8 cellular contexts compared by ENCODE assay signal in the genomic region with DNA sequence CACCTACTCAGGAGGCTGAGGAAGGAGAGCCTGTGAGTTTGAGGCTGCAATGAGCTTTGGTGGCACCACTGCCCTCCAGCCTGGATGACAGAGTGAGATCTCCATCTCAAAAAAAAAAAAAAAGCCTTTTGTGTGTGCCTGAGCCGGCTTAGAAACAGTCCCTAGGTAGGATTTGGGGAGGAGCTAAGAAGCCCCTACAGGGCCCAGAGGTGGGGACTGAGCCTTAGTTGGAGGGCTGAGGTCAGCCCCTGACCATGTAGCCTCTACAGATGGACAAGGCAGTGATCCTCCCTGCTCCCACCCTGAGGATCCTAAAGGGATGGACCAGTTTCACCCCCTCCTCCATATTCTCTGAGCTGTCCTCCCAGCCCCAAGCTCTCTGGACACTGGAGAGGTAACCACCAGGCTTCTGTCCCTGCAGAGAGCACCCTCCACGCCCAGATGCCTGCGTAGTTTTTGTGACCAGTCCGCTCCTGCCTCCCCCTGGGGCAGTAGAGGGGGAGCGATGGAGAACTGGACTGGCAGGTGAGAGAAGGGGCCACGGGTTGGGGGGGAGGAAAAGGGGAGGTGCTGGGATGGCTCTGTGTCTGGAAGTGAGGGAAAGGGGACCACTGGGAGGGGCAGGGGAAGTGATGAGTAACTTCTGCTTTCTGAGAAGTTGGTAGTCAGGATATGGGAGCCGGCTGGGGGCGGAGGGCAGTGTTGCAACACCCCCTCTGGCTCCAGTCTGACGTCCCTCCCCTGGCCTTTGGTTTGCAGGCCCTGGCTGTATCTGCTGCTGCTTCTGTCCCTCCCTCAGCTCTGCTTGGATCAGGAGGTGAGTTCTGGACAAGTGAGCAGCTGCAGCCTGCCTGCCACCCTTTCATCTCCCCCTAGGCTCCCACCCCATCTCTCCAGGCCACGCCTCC. TPM values are rescaled to one million over a fixed set of nuclear protein-coding genes. Genes with fewer than 3 reads are reported as not detected.
A peak's percentile ranks its signal among the peaks of the same experiment; 100 is the strongest.
DNase-seq lines count a peak whose midpoint lies in the region; ATAC-seq, FAIRE-seq and TF ChIP-seq lines count a peak whose summit lies in the region.

No MANE protein-coding gene starts in this region.

- no peaks in the 10 kb centered on the region for H3K36me3 Mint-ChIP-seq in activated naive CD8-positive, alpha-beta T cell treated with anti-CD3 and anti-CD28 coated beads, Interleukin-2, amount 50 U/mL, for 24 hours (ENCODE audit: low read depth)
- H3K36me3 Mint-ChIP-seq in activated naive CD8-positive, alpha-beta T cell treated with anti-CD3 and anti-CD28 coated beads for 36 hours: no peaks in the 10 kb centered on the region
- no peaks in the 10 kb centered on the region for H3K36me3 Mint-ChIP-seq in astrocyte (ENCODE audit: low read depth, unreplicated experiment)

- H3K4me1 ChIP-seq in astrocyte (ENCODE audit: insufficient read depth, low read length): peaks cover 14% of the 10 kb centered on the region
- peaks cover 29% of the 10 kb centered on the region for H3K4me1 ChIP-seq in hepatocyte (ENCODE audit: insufficient read depth)
- peaks cover 5% of the 10 kb centered on the region for H3K4me1 ChIP-seq in effector memory CD4-positive, alpha-beta T cell (ENCODE audit: control insufficient read depth, insufficient read depth, low read length, poor library complexity, severe bottlenecking)

- H4K20me1 ChIP-seq in astrocyte (ENCODE audit: insufficient read depth, low read length) (peaks cover 6% of the 10 kb centered on the region), hepatocyte (ENCODE audit: insufficient read depth, poor library complexity, severe bottlenecking) (no peaks in the 10 kb centered on the region)

- peak overlapping the region; percentile 50 for H3K9ac ChIP-seq in astrocyte (ENCODE audit: low read length)

- no peak overlapping the region for H3K4me3 Mint-ChIP-seq in activated naive CD8-positive, alpha-beta T cell treated with anti-CD3 and anti-CD28 coated beads, Interleukin-2, amount 50 U/mL, for 24 hours
- no peak overlapping the region for H3K4me3 Mint-ChIP-seq in activated naive CD8-positive, alpha-beta T cell treated with anti-CD3 and anti-CD28 coated beads for 36 hours
- no peak overlapping the region for H3K4me3 Mint-ChIP-seq in astrocyte (ENCODE audit: unreplicated experiment)

- no peak overlapping the region for H3K27ac Mint-ChIP-seq in activated naive CD8-positive, alpha-beta T cell treated with anti-CD3 and anti-CD28 coated beads, Interleukin-2, amount 50 U/mL, for 24 hours
- no peak overlapping the region for H3K27ac Mint-ChIP-seq in activated naive CD8-positive, alpha-beta T cell treated with anti-CD3 and anti-CD28 coated beads for 36 hours
- H3K27ac Mint-ChIP-seq in astrocyte (ENCODE audit: unreplicated experiment): peak overlapping the region; percentile 62

- H3K27me3 ChIP-seq in astrocyte (ENCODE audit: insufficient read depth, low read length) (no peaks in the 10 kb centered on the region), hepatocyte (no peaks in the 10 kb centered on the region)
- H3K27me3 ChIP-seq in effector memory CD4-positive, alpha-beta T cell (replicated peaks; ENCODE audit: control insufficient read depth, insufficient read depth, low read length, poor library complexity, severe bottlenecking): peaks cover 4% of the 10 kb centered on the region

- no peaks in the 10 kb centered on the region for H3K9me2 ChIP-seq in hepatocyte (replicated peaks; ENCODE audit: insufficient read depth)

- TF ChIP-seq CTCF in astrocyte (IDR thresholded peaks at IDR 0.05; ENCODE audit: insufficient read depth, low read depth, low read length) (no peak), hepatocyte (IDR thresholded peaks at IDR 0.05; ENCODE audit: poor library complexity) (no peak)

- H3K9me3 ChIP-seq in astrocyte (ENCODE audit: insufficient read depth, low read depth, low read length) (no peaks in the 10 kb centered on the region), hepatocyte (ENCODE audit: low read depth) (no peaks in the 10 kb centered on the region)
- no peaks in the 10 kb centered on the region for H3K9me3 ChIP-seq in effector memory CD4-positive, alpha-beta T cell (ENCODE audit: control insufficient read depth, low read length)

- H3K36me3 ChIP-seq in astrocyte (ENCODE audit: insufficient read depth, low read length) (no peaks in the 10 kb centered on the region), hepatocyte (replicated peaks; ENCODE audit: insufficient read depth, low read depth) (no peaks in the 10 kb centered on the region)
- H3K36me3 ChIP-seq in effector memory CD4-positive, alpha-beta T cell (ENCODE audit: control insufficient read depth, insufficient read depth, low read length): no peaks in the 10 kb centered on the region

- peaks cover 26% of the 10 kb centered on the region for H3K27me3 Mint-ChIP-seq in activated naive CD8-positive, alpha-beta T cell treated with anti-CD3 and anti-CD28 coated beads, Interleukin-2, amount 50 U/mL, for 24 hours
- H3K27me3 Mint-ChIP-seq in activated naive CD8-positive, alpha-beta T cell treated with anti-CD3 and anti-CD28 coated beads for 36 hours: peaks cover 37% of the 10 kb centered on the region
- H3K27me3 Mint-ChIP-seq in astrocyte (ENCODE audit: low read depth, unreplicated experiment): no peaks in the 10 kb centered on the region

- WGBS in hepatocyte (ENCODE audit: low lambda C conversion rate, missing lambda C conversion rate): 33% methylated on average over 9 of the region's 10 CpGs

- peak overlapping the region; percentile 67 for H3K4me2 ChIP-seq in astrocyte (ENCODE audit: low read length)
- H3K4me2 ChIP-seq in hepatocyte: peak overlapping the region; percentile 26

- FAIRE-seq in astrocyte (lab: Jason Lieb, UNC): no peak

- H3K4me3 ChIP-seq in astrocyte (ENCODE audit: insufficient read depth, low read depth, low read length) (no peak overlapping the region), hepatocyte (no peak overlapping the region), skeletal muscle cell (ENCODE audit: low read depth, low read length) (no peak overlapping the region)
- no peak overlapping the region for H3K4me3 ChIP-seq in effector memory CD4-positive, alpha-beta T cell (ENCODE audit: insufficient read depth, low read depth, low read length, poor library complexity, severe bottlenecking)

- no peak for DNase-seq in activated naive CD8-positive, alpha-beta T cell treated with anti-CD3 and anti-CD28 coated beads, Interleukin-2, amount 50 U/mL, for 24 hours
- DNase-seq in activated naive CD8-positive, alpha-beta T cell treated with anti-CD3 and anti-CD28 coated beads for 36 hours: no peak
- peak; percentile 81 for DNase-seq in astrocyte (ENCODE audit: low read depth)
- peak; percentile 92 for DNase-seq in hepatocyte (ENCODE audit: low spot score)
- peak; percentile 93 for DNase-seq in skeletal muscle cell (ENCODE audit: low read depth)
- no peak for DNase-seq in effector memory CD4-positive, alpha-beta T cell

- H3K4me1 Mint-ChIP-seq in activated naive CD8-positive, alpha-beta T cell treated with anti-CD3 and anti-CD28 coated beads, Interleukin-2, amount 50 U/mL, for 24 hours: peaks cover 26% of the 10 kb centered on the region
- H3K4me1 Mint-ChIP-seq in activated naive CD8-positive, alpha-beta T cell treated with anti-CD3 and anti-CD28 coated beads for 36 hours: peaks cover 18% of the 10 kb centered on the region
- peaks cover 14% of the 10 kb centered on the region for H3K4me1 Mint-ChIP-seq in astrocyte (ENCODE audit: low read depth, unreplicated experiment)

- H3K27ac ChIP-seq in astrocyte (ENCODE audit: low read depth, low read length) (no peak overlapping the region), hepatocyte (peak overlapping the region; percentile 82)
- no peak overlapping the region for H3K27ac ChIP-seq in effector memory CD4-positive, alpha-beta T cell (ENCODE audit: insufficient read depth, low read length, poor library complexity, severe bottlenecking)

- H3K79me2 ChIP-seq in astrocyte (ENCODE audit: insufficient read depth, low read length): no peaks in the 10 kb centered on the region
- no peaks in the 10 kb centered on the region for H3K79me2 ChIP-seq in hepatocyte

- no peak overlapping the region for H2AFZ ChIP-seq in astrocyte (ENCODE audit: low read depth, low read length)
- H2AFZ ChIP-seq in hepatocyte: no peak overlapping the region

- H3K9me3 Mint-ChIP-seq in activated naive CD8-positive, alpha-beta T cell treated with anti-CD3 and anti-CD28 coated beads, Interleukin-2, amount 50 U/mL, for 24 hours: no peaks in the 10 kb centered on the region
- H3K9me3 Mint-ChIP-seq in activated naive CD8-positive, alpha-beta T cell treated with anti-CD3 and anti-CD28 coated beads for 36 hours: no peaks in the 10 kb centered on the region
- no peaks in the 10 kb centered on the region for H3K9me3 Mint-ChIP-seq in astrocyte (ENCODE audit: unreplicated experiment)

- ATAC-seq in activated naive CD8-positive, alpha-beta T cell treated with anti-CD3 and anti-CD28 coated beads, Interleukin-2, amount 50 U/mL, for 24 hours: peak; percentile 7
- ATAC-seq in HG02840 (IDR thresholded peaks at IDR 0.05; ENCODE audit: low FRiP score, unreplicated experiment) (no peak), GM19395 (IDR thresholded peaks at IDR 0.05; ENCODE audit: unreplicated experiment) (no peak)

RNA-seq across cellular contexts. Expression of gene ADAMTSL4, which starts 2.8 kb away (rescaled TPM):
- under 1 TPM; 0.06 to 0.10 TPM for total RNA-seq in activated naive CD8-positive, alpha-beta T cell treated with anti-CD3 and anti-CD28 coated beads for 36 hours
- total RNA-seq in astrocyte: 5.3 and 6.7 TPM in 2 replicates
- 3.7 and 8.1 TPM in 2 replicates for total RNA-seq in hepatocyte
- polyA plus RNA-seq in hepatocyte: 19.7 and 28.0 TPM in 2 replicates

RNA-seq across cellular contexts. Expression of gene MCL1, which starts 27.4 kb away (rescaled TPM):
- 100 to 1,000 TPM; 209 to 217 TPM for total RNA-seq in activated naive CD8-positive, alpha-beta T cell treated with anti-CD3 and anti-CD28 coated beads for 36 hours
- 196 and 210 TPM in 2 replicates for total RNA-seq in astrocyte
- total RNA-seq in hepatocyte: 302 and 388 TPM in 2 replicates
- polyA plus RNA-seq in hepatocyte: 150 and 181 TPM in 2 replicates

RNA-seq across cellular contexts. Expression of gene FALEC, which starts 36.5 kb away (rescaled TPM):
- not detected for total RNA-seq in activated naive CD8-positive, alpha-beta T cell treated with anti-CD3 and anti-CD28 coated beads for 36 hours
- total RNA-seq in astrocyte (0.43 TPM in 1 of 2 replicates, not detected in the other), hepatocyte (not detected in 2 replicates)
- 0.39 TPM in 1 of 2 replicates, not detected in the other for polyA plus RNA-seq in hepatocyte

RNA-seq across cellular contexts. Expression of gene ECM1, which starts 44.1 kb away (rescaled TPM):
- total RNA-seq in activated naive CD8-positive, alpha-beta T cell treated with anti-CD3 and anti-CD28 coated beads for 36 hours: under 1 TPM; 0.88 to 0.99 TPM
- 26.0 and 27.4 TPM in 2 replicates for total RNA-seq in astrocyte
- 1.0 and 3.0 TPM in 2 replicates for total RNA-seq in hepatocyte
- polyA plus RNA-seq in hepatocyte: 7.1 and 8.8 TPM in 2 replicates

Comparison
In these comparisons a context has a peak if more than half of its experiments do, and no peak if none do; other contexts are left out.
1. DNase-seq: peak in astrocyte (single experiment), hepatocyte (single experiment) and skeletal muscle cell (single experiment); none in activated naive CD8-positive, alpha-beta T cell treated with anti-CD3 and anti-CD28 coated beads, Interleukin-2, amount 50 U/mL, for 24 hours (single experiment), activated naive CD8-positive, alpha-beta T cell treated with anti-CD3 and anti-CD28 coated beads for 36 hours (single experiment) and effector memory CD4-positive, alpha-beta T cell (0 of 3).